Comparison of ENCODE assay signal across 8 cellular contexts in genomic region chr12:101829639-101830390, GRCh38. TPM values are rescaled to one million over a fixed set of nuclear protein-coding genes. Genes with fewer than 3 reads are reported as not detected.
DNase-seq lines count a peak whose midpoint lies in the region; ATAC-seq and TF ChIP-seq lines count a peak whose summit lies in the region.

No MANE protein-coding gene starts in this region.

- H2BK5ac ChIP-seq in H9 (ENCODE audit: insufficient read length, low read length), result no peak overlapping the region

- DNase-seq in CD14-positive monocyte (ENCODE audit: low spot score) (no peak), H9 (peak; percentile 37), T-helper 17 cell (no peak), fibroblast of pulmonary artery (ENCODE audit: low read depth) (peak; percentile 10), prostate gland (ENCODE audit: low spot score) (peak; percentile 44)
- DNase-seq in stimulated activated CD4-positive, alpha-beta T cell treated with anti-CD3 and anti-CD28 coated beads, Interleukin-4, amount 100 ng/mL, for 1 hour, result no peak

- peak overlapping the region; percentile 70 for H3K4me2 ChIP-seq in H9 (ENCODE audit: insufficient read depth, insufficient read length, low read length)

- H3K9me3 ChIP-seq in H9 (ENCODE audit: control insufficient read depth, low read depth, low read length) (no peaks in the 10 kb centered on the region), T-helper 17 cell (ENCODE audit: control insufficient read depth, low read length, poor library complexity, severe bottlenecking) (no peaks in the 10 kb centered on the region), prostate gland (no peaks in the 10 kb centered on the region)

- TF ChIP-seq POLR2A in prostate gland (IDR thresholded peaks at IDR 0.05), result no peak

- no peaks in the 10 kb centered on the region for H3K36me3 ChIP-seq in prostate gland

- H2AK5ac ChIP-seq in H9 (ENCODE audit: insufficient read length, low read length), result no peak overlapping the region

- H3K9me3 Mint-ChIP-seq in CD14-positive monocyte (peaks cover 0 to 4% (median 0%) of the 10 kb centered on the region in 7 donors), H9 (no peaks in the 10 kb centered on the region)

- H3K79me1 ChIP-seq in H9 (ENCODE audit: insufficient read depth, low read depth, low read length, poor library complexity, severe bottlenecking), result no peaks in the 10 kb centered on the region

- no peak for TF ChIP-seq CTCF in CD14-positive monocyte (IDR thresholded peaks at IDR 0.05)
- TF ChIP-seq CTCF in H9 (conservative IDR thresholded peaks at IDR 0.05), result no peak
- no peak for TF ChIP-seq CTCF in fibroblast of pulmonary artery (IDR thresholded peaks at IDR 0.05; ENCODE audit: low read length, missing control alignments)
- TF ChIP-seq CTCF in prostate gland (IDR thresholded peaks at IDR 0.05), result no peak

- no peak overlapping the region for H3K23ac ChIP-seq in H9 (ENCODE audit: insufficient read length, low read depth, low read length)

- intact Hi-C loops in CD14-positive monocyte (cut with micrococcal nuclease) (loop anchor here (2.0 to 10.0 kb wide), 3 partner anchors 53 to 425 kb away; partner anchors contain the start of gene ARL1 (in 1 of the 2)), prostate gland (cut with DNase I) (loop anchor here (2.0 to 10.0 kb wide), 4 partner anchors 57 to 423 kb away; partner anchors contain the start of gene ARL1)

- no peaks in the 10 kb centered on the region for H3K27me3 ChIP-seq in H9 (ENCODE audit: insufficient read depth, low read length)
- H3K27me3 ChIP-seq in prostate gland (replicated peaks; ENCODE audit: insufficient read depth), result no peaks in the 10 kb centered on the region

- no peak overlapping the region for H3K14ac ChIP-seq in H9 (ENCODE audit: insufficient read depth, low read length)

- H3K9ac ChIP-seq in H9 (ENCODE audit: extremely low read depth, insufficient read length, low read length), result peak overlapping the region; percentile 72

- H4K20me1 ChIP-seq in H9 (ENCODE audit: control insufficient read depth, insufficient read depth, insufficient read length), result no peaks in the 10 kb centered on the region

- H3K27ac ChIP-seq in H9 (ENCODE audit: insufficient read length, low read depth, low read length), result no peak overlapping the region
- H3K27ac ChIP-seq in prostate gland, result peak overlapping the region; percentile 68 to 74

- no peak overlapping the region for H4K5ac ChIP-seq in H9 (ENCODE audit: insufficient read length, low read depth, low read length)

- WGBS in H9 (ENCODE audit: extremely low coverage, insufficient read length, low lambda C conversion rate), result no CpG with 5 or more reads among the region's 13 CpGs
- WGBS in prostate gland, result 4% methylated on average over 13 of the region's 13 CpGs

- no peak overlapping the region for H2BK120ac ChIP-seq in H9 (ENCODE audit: low read depth, low read length, poor library complexity, severe bottlenecking)

- peaks cover 2% of the 10 kb centered on the region; the same call in 1 of the 2 replicates for H3K79me2 ChIP-seq in H9 (ENCODE audit: insufficient read depth, low read length)

- peak overlapping the region; percentile 23 for H3K18ac ChIP-seq in H9 (ENCODE audit: insufficient read length, low read depth, low read length)

- no peak overlapping the region for H2AFZ ChIP-seq in H9 (ENCODE audit: low read length)

- H3T11ph ChIP-seq in H9 (ENCODE audit: low read length), result no peak overlapping the region

- H3K23me2 ChIP-seq in H9 (ENCODE audit: insufficient read length, low read depth, low read length, poor library complexity, severe bottlenecking), result no peaks in the 10 kb centered on the region

- ATAC-seq in T-helper 17 cell (no peak), HG03108 (IDR thresholded peaks at IDR 0.05; ENCODE audit: unreplicated experiment) (no peak), HG03378 (IDR thresholded peaks at IDR 0.05; ENCODE audit: unreplicated experiment) (no peak)

- no peak overlapping the region for H4K8ac ChIP-seq in H9 (replicated peaks; ENCODE audit: insufficient read length, low read depth, low read length)

- H4K91ac ChIP-seq in H9 (ENCODE audit: insufficient read length, low read depth, low read length), result no peak overlapping the region

- no peak overlapping the region for H2BK12ac ChIP-seq in H9 (ENCODE audit: insufficient read length, low read depth, low read length)

- H3K4me1 ChIP-seq in H9 (ENCODE audit: insufficient read depth, low read length) (peaks cover 4% of the 10 kb centered on the region; the same call in 1 of the 2 replicates), prostate gland (replicated peaks) (no peaks in the 10 kb centered on the region)

- no peaks in the 10 kb centered on the region for H3K36me3 Mint-ChIP-seq in CD14-positive monocyte
- H3K36me3 Mint-ChIP-seq in H9 (ENCODE audit: insufficient read depth in 1 of 3, low read depth in 3 of 3), result peaks cover 0 to 2% (median 0%) of the 10 kb centered on the region in 3 experiments; a peak in 1 of 7 replicates
- H3K36me3 Mint-ChIP-seq in T-helper 17 cell (ENCODE audit: low read depth), result no peaks in the 10 kb centered on the region

- H2BK20ac ChIP-seq in H9 (ENCODE audit: low read depth, low read length, poor library complexity, severe bottlenecking), result no peak overlapping the region

- peak overlapping the region; percentile 78 to 91 (median 88) for H3K27ac Mint-ChIP-seq in CD14-positive monocyte
- peak overlapping the region; percentile 51 to 79 (median 70); a peak in 3 of 7 replicates for H3K27ac Mint-ChIP-seq in H9
- peak overlapping the region; percentile 72 for H3K27ac Mint-ChIP-seq in T-helper 17 cell

- peaks cover 0 to 1% (median 0%) of the 10 kb centered on the region in 3 donors for H3K27me3 Mint-ChIP-seq in CD14-positive monocyte (ENCODE audit: low read depth in 3 of 3)
- no peaks in the 10 kb centered on the region for H3K27me3 Mint-ChIP-seq in H9 (ENCODE audit: low read depth)
- no peaks in the 10 kb centered on the region for H3K27me3 Mint-ChIP-seq in T-helper 17 cell

- no peak overlapping the region for H3K4ac ChIP-seq in H9 (ENCODE audit: low read depth, low read length)

- H3K56ac ChIP-seq in H9 (ENCODE audit: insufficient read length, low read depth, low read length), result no peak overlapping the region

- H3K4me3 ChIP-seq in fibroblast of pulmonary artery (replicated peaks; ENCODE audit: low read depth, low read length) (peak overlapping the region; percentile 85), prostate gland (peak overlapping the region; percentile 66 to 68)

- H2BK15ac ChIP-seq in H9 (ENCODE audit: low read depth, low read length), result no peak overlapping the region

- H3K4me3 Mint-ChIP-seq in CD14-positive monocyte (peak overlapping the region; percentile 97 to 99), H9 (peak overlapping the region; percentile 93 to 98), T-helper 17 cell (peak overlapping the region; percentile 93)

- H3K4me1 Mint-ChIP-seq in CD14-positive monocyte (peaks cover 55% of the 10 kb centered on the region), H9 (peaks cover 33 to 47% of the 10 kb centered on the region in 2 experiments), T-helper 17 cell (peaks cover 22% of the 10 kb centered on the region)

RNA-seq across cellular contexts. Expression of gene GNPTAB, which starts 0.9 kb away (rescaled TPM):
- 10 to 100 TPM; 24.1 to 29.1 TPM for polyA plus RNA-seq in CD14-positive monocyte
- 42.8 and 44.3 TPM in 2 replicates for total RNA-seq in H9 (2021)
- 10 to 100 TPM; 38.1 to 41.2 TPM for total RNA-seq in T-helper 17 cell
- total RNA-seq in prostate gland, result 10 to 100 TPM; 49.9 to 52.7 TPM

RNA-seq across cellular contexts. Expression of gene DRAM1, which starts 47.6 kb away (rescaled TPM):
- polyA plus RNA-seq in CD14-positive monocyte, result 10 to 100 TPM; 43.0 to 49.7 TPM
- total RNA-seq in H9 (2021) (6.3 and 6.5 TPM in 2 replicates), T-helper 17 cell (1 to 10 TPM; 1.8 to 3.1 TPM), prostate gland (10 to 100 TPM; 12.8 to 13.1 TPM)

Comparison
In these comparisons a context has a peak if more than half of its experiments do, and no peak if none do; other contexts are left out.
1. DNase-seq: peak in H9 (single experiment), fibroblast of pulmonary artery (single experiment) and prostate gland (single experiment); none in CD14-positive monocyte (single experiment), T-helper 17 cell (0 of 3) and stimulated activated CD4-positive, alpha-beta T cell treated with anti-CD3 and anti-CD28 coated beads, Interleukin-4, amount 100 ng/mL, for 1 hour (single experiment).
2. Peak in every context shown above with its lines, with median percentiles within 50 percentile points of each other: H3K27ac Mint-ChIP-seq and H3K4me3 Mint-ChIP-seq.